ENCODE assay signal across 1 cellular context in genomic region chr6:81093046-81093445, GRCh38.
TF ChIP-seq lines count a peak whose summit lies in the region.

No MANE protein-coding gene starts in this region.

TF ChIP-seq in WTC11, 78 proteins besides CTCF, POLR2A, EP300 and RAD21 (continued from another document):
- TF ChIP-seq ZNF512 (CRISPR knock-in tag; IDR thresholded peaks at IDR 0.05; ENCODE audit: borderline replicate concordance) = no peak
- TF ChIP-seq NR1H2 (CRISPR knock-in tag; IDR thresholded peaks at IDR 0.05) = no peak
- no peak for TF ChIP-seq USF2 (CRISPR knock-in tag; IDR thresholded peaks at IDR 0.05)
- TF ChIP-seq KAT7 (CRISPR knock-in tag; IDR thresholded peaks at IDR 0.05; ENCODE audit: borderline replicate concordance) = no peak
- TF ChIP-seq PRRX2 (CRISPR knock-in tag; IDR thresholded peaks at IDR 0.05) = no peak
- no peak for TF ChIP-seq PREB (CRISPR knock-in tag; IDR thresholded peaks at IDR 0.05; ENCODE audit: borderline replicate concordance)
- TF ChIP-seq E2F1 (CRISPR knock-in tag; IDR thresholded peaks at IDR 0.05) = no peak
- no peak for TF ChIP-seq CDX4 (CRISPR knock-in tag; IDR thresholded peaks at IDR 0.05; ENCODE audit: borderline replicate concordance)
- TF ChIP-seq HMGA2 (CRISPR knock-in tag; IDR thresholded peaks at IDR 0.05) = no peak
- TF ChIP-seq ZSCAN18 (CRISPR knock-in tag; IDR thresholded peaks at IDR 0.05) = no peak
- no peak for TF ChIP-seq ZNF219 (CRISPR knock-in tag; IDR thresholded peaks at IDR 0.05; ENCODE audit: borderline replicate concordance)
- TF ChIP-seq ATF3 (CRISPR knock-in tag; conservative IDR thresholded peaks at IDR 0.05) = no peak
- no peak for TF ChIP-seq ARID4B (CRISPR knock-in tag; IDR thresholded peaks at IDR 0.05; ENCODE audit: borderline replicate concordance)
